ENCODE assay signal across 14 cellular contexts in the genomic region with DNA sequence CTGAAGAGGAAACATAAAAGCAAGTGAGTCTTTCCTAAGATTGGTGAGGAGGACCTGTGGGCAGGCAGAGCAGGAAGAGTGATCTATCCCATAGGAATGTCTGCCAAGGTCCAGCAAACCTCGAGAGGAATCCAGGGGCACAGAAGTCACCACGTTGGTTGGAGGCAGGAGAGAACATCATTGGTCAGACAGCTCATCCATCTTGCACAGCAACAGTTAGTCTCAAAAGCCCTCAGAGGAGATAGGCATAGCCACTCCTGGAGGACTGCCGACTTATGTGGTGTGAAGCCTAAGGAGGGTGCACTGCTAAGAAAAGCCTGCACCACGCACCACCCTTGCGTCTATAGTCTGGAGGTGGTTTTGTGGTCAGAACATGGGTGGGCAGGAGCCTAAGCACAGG.
DNase-seq lines count a peak whose midpoint lies in the region; ATAC-seq lines count a peak whose summit lies in the region.
"Had no signal": no experiment of that assay in that cellular context is flagged by ENCODE, and none has a peak within 500 bp of the region (broad histone marks: within the 10 kb centered on the region; RNA-seq: fewer than 3 reads in every experiment).

No MANE protein-coding gene starts in this region.

- H3K9me3 ChIP-seq in SJSA1 (replicated peaks) = no peaks in the 10 kb centered on the region; the same call in 1 of the 2 replicates

- no peaks in the 10 kb centered on the region for H3K27me3 ChIP-seq in SJSA1 (replicated peaks)

- peak; percentile 27 for ATAC-seq in stimulated activated effector memory CD8-positive, alpha-beta T cell treated with anti-CD3 and anti-CD28 coated beads, Interleukin-12 subunit alpha, Interleukin-12 subunit beta, amount 100 ng/mL, for 72 hours
- no peak for ATAC-seq in GM19467 (IDR thresholded peaks at IDR 0.05; ENCODE audit: unreplicated experiment)
- ATAC-seq: mucosa of descending colon had no signal

- no peaks in the 10 kb centered on the region for H3K4me1 Mint-ChIP-seq in stimulated activated effector memory CD8-positive, alpha-beta T cell treated with anti-CD3 and anti-CD28 coated beads, Interleukin-12 subunit alpha, Interleukin-12 subunit beta, amount 100 ng/mL, for 72 hours

- no peaks in the 10 kb centered on the region for H3K9me3 Mint-ChIP-seq in stimulated activated effector memory CD8-positive, alpha-beta T cell treated with anti-CD3 and anti-CD28 coated beads, Interleukin-12 subunit alpha, Interleukin-12 subunit beta, amount 100 ng/mL, for 72 hours
- H3K9me3 Mint-ChIP-seq: activated T-helper 2 cell treated with anti-CD3 and anti-CD28 coated beads, Interferon-gamma antibody, Interleukin-2, Interleukin-4, amounts not matched to agents 10 μg/mL and 5 μg/mL and 100 μg/mL, durations not matched to agents 14 hours and 24 hours and 36 hours had no signal

- peaks cover 40% of the 10 kb centered on the region for H3K4me1 ChIP-seq in SJSA1 (replicated peaks)

- no peaks in the 10 kb centered on the region for H3K36me3 Mint-ChIP-seq in stimulated activated effector memory CD8-positive, alpha-beta T cell treated with anti-CD3 and anti-CD28 coated beads, Interleukin-12 subunit alpha, Interleukin-12 subunit beta, amount 100 ng/mL, for 72 hours

- H3K27ac Mint-ChIP-seq in stimulated activated effector memory CD8-positive, alpha-beta T cell treated with anti-CD3 and anti-CD28 coated beads, Interleukin-12 subunit alpha, Interleukin-12 subunit beta, amount 100 ng/mL, for 72 hours = no peak overlapping the region
- H3K27ac Mint-ChIP-seq: activated T-helper 2 cell treated with anti-CD3 and anti-CD28 coated beads, Interferon-gamma antibody, Interleukin-2, Interleukin-4, amounts not matched to agents 10 μg/mL and 5 μg/mL and 100 μg/mL, durations not matched to agents 14 hours and 24 hours and 36 hours had no signal

- no peak overlapping the region for H3K4me3 ChIP-seq in SJSA1
- H3K4me3 ChIP-seq: mucosa of descending colon had no signal

- H3K36me3 ChIP-seq in SJSA1 = no peaks in the 10 kb centered on the region

- peak overlapping the region; percentile 30 for H3K27ac ChIP-seq in SJSA1
- H3K27ac ChIP-seq: 22Rv1, HL-60 had no signal

- DNase-seq in DMS53 (lab: John Stamatoyannopoulos, UW) = peak; percentile 30
- DNase-seq in DMS53 treated with DMSO at 0.1 percent for 48 hours (lab: John Stamatoyannopoulos, UW; ENCODE audit: unreplicated experiment) = no peak
- peak; percentile 91 to 93 for DNase-seq in SJSA1 (ENCODE audit: low read depth in 1 of 2, low spot score in 2 of 2)
- DNase-seq in fibroblast of peridontal ligament (ENCODE audit: extremely low read depth) = peak; percentile 69
- DNase-seq in stimulated activated effector memory CD8-positive, alpha-beta T cell treated with anti-CD3 and anti-CD28 coated beads, Interleukin-12 subunit alpha, Interleukin-12 subunit beta, amount 100 ng/mL, for 72 hours (ENCODE audit: low spot score in 2 of 2) = no peak
- no peak for DNase-seq in KG1 (lab: John Stamatoyannopoulos, UW)
- no peak for DNase-seq in NAMALWA (ENCODE audit: low spot score)
- DNase-seq: hippocampal formation, mucosa of descending colon, OCI-M1 had no signal

- no peak overlapping the region for H3K4me3 Mint-ChIP-seq in stimulated activated effector memory CD8-positive, alpha-beta T cell treated with anti-CD3 and anti-CD28 coated beads, Interleukin-12 subunit alpha, Interleukin-12 subunit beta, amount 100 ng/mL, for 72 hours

Comparison
In these comparisons a context has a peak if more than half of its experiments do, and no peak if none do; other contexts are left out.
1. DNase-seq: peak in DMS53 (single experiment), SJSA1 (2 of 2) and fibroblast of peridontal ligament (single experiment); none in DMS53 treated with DMSO at 0.1 percent for 48 hours (single experiment), stimulated activated effector memory CD8-positive, alpha-beta T cell treated with anti-CD3 and anti-CD28 coated beads, Interleukin-12 subunit alpha, Interleukin-12 subunit beta, amount 100 ng/mL, for 72 hours (0 of 2), KG1 (single experiment) and NAMALWA (single experiment).